ENCODE assay signal across 8 cellular contexts in genomic region chr4:9153571-9154157, GRCh38. TPM values are rescaled to one million over a fixed set of nuclear protein-coding genes. Genes with fewer than 3 reads are reported as not detected.
DNase-seq lines count a peak whose midpoint lies in the region; ATAC-seq, FAIRE-seq and TF ChIP-seq lines count a peak whose summit lies in the region.
"Not testable (repeated sequence)": the region's sequence is repeated elsewhere in the genome, so short reads cannot be mapped to it uniquely, and the experiment has no call there.

No MANE protein-coding gene starts in this region.

- H4K20me1 ChIP-seq in osteoblast (ENCODE audit: insufficient read depth, low read length), result not testable (repeated sequence)

- H3K27me3 ChIP-seq in CD8-positive, alpha-beta T cell (ENCODE audit: insufficient read depth, low read length); osteoblast (ENCODE audit: insufficient read depth, low read length); thoracic aorta (replicated peaks; ENCODE audit: insufficient read depth): not testable (repeated sequence)

- peak overlapping the region; percentile 81 for H3K4me2 ChIP-seq in osteoblast (ENCODE audit: insufficient read depth, low read length)

- not testable (repeated sequence) for H3K36me3 ChIP-seq in CD8-positive, alpha-beta T cell (ENCODE audit: insufficient read depth, low read length); osteoblast (ENCODE audit: insufficient read depth, low read length); thoracic aorta

- peak overlapping the region; percentile 55 for H3K27ac Mint-ChIP-seq in CD8-positive, alpha-beta T cell
- H3K27ac Mint-ChIP-seq in activated naive CD4-positive, alpha-beta T cell treated with anti-CD3 and anti-CD28 coated beads, Interleukin-2, amount 50 U/mL, for 72 hours, result peak overlapping the region; percentile 94

- POLR2A ChIA-PET in CD8-positive, alpha-beta T cell (lab: Charles Lee), result interaction anchor here (0.6 kb wide), 1 partner anchor 537 kb away, joined by 3 read pairs; no protein-coding TSS in a partner anchor

- H3K4me3 ChIP-seq in CD8-positive, alpha-beta T cell (ENCODE audit: low read depth, low read length), result peak overlapping the region; percentile 70
- H3K4me3 ChIP-seq in epithelial cell of esophagus (ENCODE audit: low read length), result peak overlapping the region; percentile 56
- peak overlapping the region; percentile 76 for H3K4me3 ChIP-seq in osteoblast (ENCODE audit: insufficient read depth, low read length)
- peak overlapping the region; percentile 87 for H3K4me3 ChIP-seq in thoracic aorta

- not testable (repeated sequence) for H3K79me2 ChIP-seq in osteoblast (ENCODE audit: insufficient read depth, low read length)

- intact Hi-C loops in CD8-positive, alpha-beta T cell (cut with DNase I, micrococcal nuclease), result not testable (repeated sequence)

- not testable (repeated sequence) for H3K9me3 ChIP-seq in CD8-positive, alpha-beta T cell (ENCODE audit: low read length); osteoblast (ENCODE audit: low read depth, low read length); thoracic aorta

- H3K9me3 Mint-ChIP-seq in CD8-positive, alpha-beta T cell; activated naive CD4-positive, alpha-beta T cell treated with anti-CD3 and anti-CD28 coated beads, Interleukin-2, amount 50 U/mL, for 72 hours: not testable (repeated sequence)

- ATAC-seq in CD8-positive, alpha-beta T cell; activated naive CD4-positive, alpha-beta T cell treated with anti-CD3 and anti-CD28 coated beads, Interleukin-2, amount 50 U/mL, for 72 hours; thoracic aorta (ENCODE audit: insufficient number of reproducible peaks, low FRiP score, low read depth): not testable (repeated sequence)

- FAIRE-seq in HTR-8/SVneo (lab: Jason Lieb, UNC), result not testable (repeated sequence)

- DNase-seq in CD8-positive, alpha-beta T cell; activated naive CD4-positive, alpha-beta T cell treated with anti-CD3 and anti-CD28 coated beads, Interleukin-2, amount 50 U/mL, for 72 hours (ENCODE audit: low spot score in 2 of 2); thoracic aorta (ENCODE audit: low spot score): not testable (repeated sequence)
- peak; percentile 21 for DNase-seq in HTR-8/SVneo (ENCODE audit: insufficient read length, low spot score)
- peak; percentile 5 for DNase-seq in RPMI8226
- DNase-seq in epithelial cell of esophagus (ENCODE audit: low read depth), result peak; percentile 46
- peak; percentile 53 for DNase-seq in islet precursor cell
- DNase-seq in osteoblast (ENCODE audit: insufficient read length, low spot score, missing footprints), result peak; percentile 30

- CTCF ChIA-PET in CD8-positive, alpha-beta T cell (lab: Charles Lee), result not testable (repeated sequence)

- peak overlapping the region; percentile 70 for H2AFZ ChIP-seq in osteoblast (ENCODE audit: low read length)

- peak overlapping the region; percentile 98 for H3K4me3 Mint-ChIP-seq in CD8-positive, alpha-beta T cell

- not testable (repeated sequence) for H3K4me1 Mint-ChIP-seq in CD8-positive, alpha-beta T cell (ENCODE audit: low read depth)

- not testable (repeated sequence) for TF ChIP-seq CTCF in CD8-positive, alpha-beta T cell (IDR thresholded peaks at IDR 0.05); epithelial cell of esophagus (IDR thresholded peaks at IDR 0.05; ENCODE audit: insufficient read depth, low read depth, low read length, missing control alignments); osteoblast (IDR thresholded peaks at IDR 0.05; ENCODE audit: extremely low read depth, low read depth, low read length); thoracic aorta (IDR thresholded peaks at IDR 0.05)

- not testable (repeated sequence) for H3K27me3 Mint-ChIP-seq in CD8-positive, alpha-beta T cell (ENCODE audit: low read depth)

- H3K36me3 Mint-ChIP-seq in CD8-positive, alpha-beta T cell; activated naive CD4-positive, alpha-beta T cell treated with anti-CD3 and anti-CD28 coated beads, Interleukin-2, amount 50 U/mL, for 72 hours: not testable (repeated sequence)

- H3K27ac ChIP-seq in CD8-positive, alpha-beta T cell (ENCODE audit: low read depth, low read length), result peak overlapping the region; percentile 87
- H3K27ac ChIP-seq in osteoblast (ENCODE audit: low read depth, low read length) (peak overlapping the region; percentile 79), thoracic aorta (peak overlapping the region in 1 of 2 donors; percentile 64)

- H3K4me1 ChIP-seq in CD8-positive, alpha-beta T cell (ENCODE audit: insufficient read depth, low read length); osteoblast (ENCODE audit: insufficient read depth, low read length); thoracic aorta (ENCODE audit: control insufficient read depth in 1 of 2, low read depth in 2 of 2): not testable (repeated sequence)

RNA-seq across cellular contexts. Expression of gene FAM90A26, which starts 16.5 kb away (rescaled TPM):
- not detected for total RNA-seq in CD8-positive, alpha-beta T cell
- total RNA-seq in activated naive CD4-positive, alpha-beta T cell treated with anti-CD3 and anti-CD28 coated beads, Interleukin-2, amount 50 U/mL, for 72 hours, result not detected
- total RNA-seq in osteoblast, result not detected in 2 replicates
- not detected for total RNA-seq in thoracic aorta

RNA-seq across cellular contexts. Expression of gene USP17L10, which starts 56.8 kb away (rescaled TPM):
- total RNA-seq in CD8-positive, alpha-beta T cell, result not detected
- not detected for total RNA-seq in activated naive CD4-positive, alpha-beta T cell treated with anti-CD3 and anti-CD28 coated beads, Interleukin-2, amount 50 U/mL, for 72 hours
- total RNA-seq in osteoblast, result not detected in 2 replicates
- total RNA-seq in thoracic aorta, result not detected
